Comparison of ENCODE assay signal across 10 cellular contexts in the genomic region with DNA sequence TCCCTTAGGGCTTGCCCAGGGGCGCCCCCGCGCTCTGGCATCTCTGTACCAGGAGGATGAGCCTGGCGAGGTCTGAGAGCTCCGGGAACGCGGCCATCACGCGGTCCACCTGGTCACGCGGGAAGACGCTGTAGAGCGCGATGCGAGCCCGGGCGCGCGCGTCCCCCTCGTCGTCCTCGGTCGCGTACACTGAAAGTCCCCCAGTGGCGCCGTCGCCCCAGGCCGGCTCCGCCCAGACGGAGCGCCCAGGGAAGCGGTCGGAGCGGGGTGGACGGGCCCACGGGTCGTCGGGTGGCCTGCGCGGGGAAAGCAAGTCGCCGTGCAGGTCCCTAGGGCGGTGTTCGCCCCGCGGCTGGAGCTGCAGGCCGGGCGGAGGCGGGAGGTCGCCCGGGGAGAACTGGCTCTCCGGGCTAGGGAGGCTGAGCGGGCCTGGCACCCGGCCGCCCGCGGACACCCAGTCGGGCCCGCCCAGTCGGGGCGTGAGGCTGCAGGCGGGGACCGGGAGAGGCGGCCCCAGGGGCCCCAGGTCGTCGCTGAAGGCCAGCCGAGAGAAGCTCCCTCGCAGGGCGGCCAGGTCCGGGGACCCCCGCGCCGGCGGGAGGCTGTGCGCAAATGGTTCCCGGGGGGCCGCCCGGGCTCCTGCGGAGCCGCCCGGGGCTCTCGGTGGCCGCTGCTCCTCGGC. TPM values are rescaled to one million over a fixed set of nuclear protein-coding genes. Genes with fewer than 3 reads are reported as not detected.
DNase-seq lines count a peak whose midpoint lies in the region; ATAC-seq, FAIRE-seq and TF ChIP-seq lines count a peak whose summit lies in the region.
"Had no signal": no experiment of that assay in that cellular context is flagged by ENCODE, and none has a peak within 500 bp of the region (broad histone marks: within the 10 kb centered on the region; RNA-seq: fewer than 3 reads in every experiment).

No MANE protein-coding gene starts in this region.

- FAIRE-seq in GM12892 (lab: Jason Lieb, UNC), result no peak

- H2AFZ ChIP-seq in Karpas-422 (ENCODE audit: low read length), result no peak overlapping the region

- H3K4me2 ChIP-seq in Karpas-422 (ENCODE audit: low read depth, low read length, poor library complexity, severe bottlenecking), result no peak overlapping the region

- DNase-seq in caudate nucleus (lab: John Stamatoyannopoulos, UW), result peak in 7 of 61 donors; percentile 5 to 29 (median 20)
- peak; percentile 47 to 66 for DNase-seq in left colon
- peak; percentile 78 for DNase-seq in spleen
- DNase-seq in activated CD4-positive, alpha-beta T cell treated with anti-CD3 and anti-CD28 coated beads for 4 hours, result no peak
- DNase-seq in Karpas-422, result no peak
- no peak for DNase-seq in GM12892 (ENCODE audit: insufficient read length)
- DNase-seq: NCI-H226; stimulated activated CD4-positive, alpha-beta T cell treated with anti-CD3 and anti-CD28 coated beads, Interleukin-2, amount 100 ng/mL, for 48 hours had no signal

- H3K27me3 ChIP-seq in HUES48 (ENCODE audit: control insufficient read depth, insufficient read depth, low read length) (peaks cover 38% of the 10 kb centered on the region), spleen (replicated peaks in 1 of 7) (peaks cover 0 to 20% (median 14%) of the 10 kb centered on the region in 7 donors), Karpas-422 (ENCODE audit: low read length) (no peaks in the 10 kb centered on the region)

- H4K20me1 ChIP-seq in Karpas-422 (ENCODE audit: insufficient read depth, low read depth, low read length), result peaks cover 14% of the 10 kb centered on the region

- intact Hi-C loops in left colon (cut with DNase I, micrococcal nuclease) (no loop called here), spleen (cut with DNase I; ENCODE audit: low total_unique reads) (no loop called here)

- H3K4me1 ChIP-seq in HUES48 (ENCODE audit: control insufficient read depth, insufficient read depth, low read length), result no peaks in the 10 kb centered on the region; the same call in 1 of the 2 replicates
- H3K4me1 ChIP-seq in spleen, result peaks cover 15 to 56% (median 34%) of the 10 kb centered on the region in 6 donors
- H3K4me1 ChIP-seq in Karpas-422 (ENCODE audit: low read length), result no peaks in the 10 kb centered on the region

- H3K4me3 ChIP-seq in HUES48 (ENCODE audit: low read depth, low read length), result peak overlapping the region; percentile 68
- peak overlapping the region; percentile 12 to 63 (median 31) for H3K4me3 ChIP-seq in spleen
- no peak overlapping the region for H3K4me3 ChIP-seq in Karpas-422 (ENCODE audit: low read length)

- no peaks in the 10 kb centered on the region for H3K36me3 ChIP-seq in HUES48 (ENCODE audit: control insufficient read depth, insufficient read depth, low read length)
- peaks cover 0 to 62% (median 14%) of the 10 kb centered on the region in 6 donors for H3K36me3 ChIP-seq in spleen
- peaks cover 69% of the 10 kb centered on the region for H3K36me3 ChIP-seq in Karpas-422 (ENCODE audit: insufficient read depth, low read length)

- no peak overlapping the region for H3K9ac ChIP-seq in HUES48 (ENCODE audit: low read depth, low read length)
- no peak overlapping the region for H3K9ac ChIP-seq in Karpas-422 (ENCODE audit: low read length)

- 17 to 29% (median 23%) methylated on average over 51 to 85 of the region's 85 CpGs for WGBS in spleen, 5 donors

- H3K9me3 ChIP-seq in HUES48 (ENCODE audit: control insufficient read depth, insufficient read depth, low read length) (no peaks in the 10 kb centered on the region), spleen (no peaks in the 10 kb centered on the region), Karpas-422 (ENCODE audit: low read length) (no peaks in the 10 kb centered on the region)

- no peaks in the 10 kb centered on the region for H3K9me2 ChIP-seq in Karpas-422 (replicated peaks; ENCODE audit: insufficient read depth, low read length)

- no peak for TF ChIP-seq POLR2A in spleen (IDR thresholded peaks at IDR 0.05)
- TF ChIP-seq POLR2A in GM12892 (IDR thresholded peaks at IDR 0.05; ENCODE audit: low read depth, low read length), result no peak

- H3K27ac ChIP-seq in HUES48 (ENCODE audit: low read depth, low read length), result no peak overlapping the region
- peak overlapping the region; percentile 36 for H3K27ac ChIP-seq in caudate nucleus (ENCODE audit: low read depth, low read length)
- H3K27ac ChIP-seq in spleen, result peak overlapping the region in 2 of 8 donors; percentile 26 to 39
- no peak overlapping the region for H3K27ac ChIP-seq in Karpas-422 (ENCODE audit: low read length)

- ATAC-seq in left colon (peak; percentile 52), HG03108 (IDR thresholded peaks at IDR 0.05; ENCODE audit: unreplicated experiment) (no peak)

- no peak for TF ChIP-seq CTCF in spleen (IDR thresholded peaks at IDR 0.05 in 8 of 11, conservative IDR thresholded peaks at IDR 0.05 in 3 of 11)

- no peaks in the 10 kb centered on the region; the same call in 1 of the 2 replicates for H3K79me2 ChIP-seq in Karpas-422 (ENCODE audit: low read length)

RNA-seq across cellular contexts. Expression of gene ZC3H12D, which starts 34.0 kb away (rescaled TPM):
- total RNA-seq in left colon, result 1 to 10 TPM; 4.3 to 8.7 TPM
- 10 to 100 TPM; 20.1 to 38.4 (median 27.3) TPM for total RNA-seq in spleen
- 10 to 100 TPM; 15.2 to 24.4 (median 18.3) TPM for polyA plus RNA-seq in spleen
- total RNA-seq in Karpas-422 (2014; rRNA removed; shearing (Covaris generic); ENCODE audit: low replicate concordance), result 71.0 and 92.0 TPM in 2 replicates
- polyA plus RNA-seq in GM12892 (2012; ENCODE audit: missing spikeins), result 8.8 TPM

RNA-seq across cellular contexts. Expression of gene SUMO4, which starts 50.8 kb away (rescaled TPM):
- total RNA-seq in left colon (1 to 10 TPM; 2.1 to 2.7 TPM), spleen (10 to 100 TPM in 2 of 7 donors, 1 to 10 TPM in 5; 4.7 to 19.7 (median 7.0) TPM)
- polyA plus RNA-seq in spleen, result under 1 TPM in 1 of 3 donors, not detected in 2; 0.16 TPM
- total RNA-seq in Karpas-422 (2014; rRNA removed; shearing (Covaris generic); ENCODE audit: low replicate concordance), result 2.2 and 2.4 TPM in 2 replicates
- polyA plus RNA-seq in GM12892 (2012; ENCODE audit: missing spikeins), result 1.1 TPM

Comparison
In these comparisons a context has a peak if more than half of its experiments do, and no peak if none do; other contexts are left out.
1. DNase-seq: peak in left colon (2 of 2) and spleen (single experiment); none in activated CD4-positive, alpha-beta T cell treated with anti-CD3 and anti-CD28 coated beads for 4 hours (0 of 2), Karpas-422 (single experiment) and GM12892 (single experiment).